In genomic region chr13:88958821-88959220, GRCh38 we compare ENCODE assay signal across 15 cellular contexts.
"Had no signal": no experiment of that assay in that cellular context is flagged by ENCODE, and none has a peak within 500 bp of the region (broad histone marks: within the 10 kb centered on the region; RNA-seq: fewer than 3 reads in every experiment).

No MANE protein-coding gene starts in this region.

- H3K27ac ChIP-seq: colonic mucosa, pancreas, right atrium auricular region, SK-N-MC had no signal

- H3K9me3 ChIP-seq: colonic mucosa, mucosa of descending colon, pancreas, right atrium auricular region had no signal

- DNase-seq: activated CD4-positive, alpha-beta T cell treated with anti-CD3 and anti-CD28 coated beads, Interleukin-2, amount 50 U/mL, for 1 hour; activated CD8-positive, alpha-beta memory T cell treated with anti-CD3 and anti-CD28 coated beads for 24 hours; activated naive CD4-positive, alpha-beta T cell treated with Interleukin-2 at 50 U/mL for 16 hours; colonic mucosa; foreskin melanocyte; head of caudate nucleus; left colon; mucosa of descending colon; naive thymus-derived CD4-positive, alpha-beta T cell; pancreas; small intestine; stimulated activated naive CD8-positive, alpha-beta T cell treated with anti-CD3 and anti-CD28 coated beads, Interleukin-15, Interleukin-2, amounts not matched to agents 100 U/mL and 50 U/mL, for 24 hours had no signal

- H3K27me3 ChIP-seq: colonic mucosa, pancreas, right atrium auricular region had no signal

- H3K36me3 ChIP-seq: colonic mucosa, pancreas, right atrium auricular region had no signal

- H3K4me3 ChIP-seq: colonic mucosa, lung, mucosa of descending colon, pancreas, right atrium auricular region, SK-N-MC had no signal

- H3K4me1 ChIP-seq: colonic mucosa, pancreas, right atrium auricular region had no signal
